ENCODE assay signal across 32 cellular contexts in genomic region chr5:29412979-29413378, GRCh38.
"Had no signal": no experiment of that assay in that cellular context is flagged by ENCODE, and none has a peak within 500 bp of the region (broad histone marks: within the 10 kb centered on the region; RNA-seq: fewer than 3 reads in every experiment).

No MANE protein-coding gene starts in this region.

- H3K27me3 ChIP-seq: SJCRH30 had no signal

- H3K4me3 ChIP-seq: PC-9, SJCRH30, SK-N-MC had no signal

- H3K4me2 ChIP-seq: PC-9 had no signal

- H2AFZ ChIP-seq: PC-9 had no signal

- H3K4me1 ChIP-seq: SJCRH30 had no signal

- H3K27ac ChIP-seq: PC-9, RWPE1, SJCRH30, SK-N-MC had no signal

- H3K9me3 ChIP-seq: SJCRH30 had no signal

- DNase-seq: Karpas-422, MV-4-11, NCI-H1092, NCI-H1105, NCI-H1417 treated with DMSO at 0.1 percent for 48 hours, NCI-H1436 treated with DMSO at 0.1 percent for 48 hours, NCI-H1694 treated with DMSO at 0.1 percent for 48 hours, NCI-H187 treated with DMSO at 0.1 percent for 48 hours, NCI-H2029, NCI-H2081 treated with DMSO at 0.1 percent for 48 hours, NCI-H2107, NCI-H2171, NCI-H226, NCI-H446 treated with DMSO at 0.1 percent for 48 hours, NCI-H510A, NCI-H524, NCI-H526, NCI-H69, NCI-H748 treated with DMSO at 0.1 percent for 48 hours, NCI-H82, PC-9, SHP77, SIG-M5, SJCRH30, SW 1271, T-helper 1 cell had no signal

- FAIRE-seq: RCC 7860 had no signal

- H3K36me3 ChIP-seq: SJCRH30 had no signal

- ATAC-seq: Panc1, Right ventricle myocardium inferior, SK-N-SH treated with all-trans-retinoic acid at 6 μM for 48 hours had no signal
